Comparison of ENCODE assay signal across 8 cellular contexts in genomic region chr12:94644141-94644575, GRCh38. TPM values are rescaled to one million over a fixed set of nuclear protein-coding genes. Genes with fewer than 3 reads are reported as not detected.
DNase-seq lines count a peak whose midpoint lies in the region; ATAC-seq and TF ChIP-seq lines count a peak whose summit lies in the region.

No MANE protein-coding gene starts in this region.

- peak; percentile 41 for ATAC-seq in HG02642 (IDR thresholded peaks at IDR 0.05; ENCODE audit: poor library complexity, unreplicated experiment)
- peak; percentile 54 for ATAC-seq in T-helper 17 cell
- ATAC-seq in left ventricle myocardium superior, result peak; percentile 64
- no peak for ATAC-seq in thoracic aorta (ENCODE audit: insufficient number of reproducible peaks, low FRiP score, low read depth)

- peak overlapping the region; percentile 4 for H3K4me3 ChIP-seq in thoracic aorta

- TF ChIP-seq CTCF in thoracic aorta (IDR thresholded peaks at IDR 0.05), result no peak

- H3K27me3 Mint-ChIP-seq in T-helper 17 cell, result peaks cover 34% of the 10 kb centered on the region

- H3K4me3 Mint-ChIP-seq in T-helper 17 cell, result peak overlapping the region; percentile 75

- H3K9me3 ChIP-seq in T-helper 17 cell (ENCODE audit: control insufficient read depth, low read length, poor library complexity, severe bottlenecking), result no peaks in the 10 kb centered on the region
- no peaks in the 10 kb centered on the region for H3K9me3 ChIP-seq in thoracic aorta

- no peaks in the 10 kb centered on the region for H3K27me3 ChIP-seq in thoracic aorta (replicated peaks; ENCODE audit: insufficient read depth)

- intact Hi-C loops in left ventricle myocardium superior (cut with micrococcal nuclease), result no loop called here

- H3K27ac ChIP-seq in thoracic aorta, result peak overlapping the region in 1 of 2 donors; percentile 2

- peaks cover 2% of the 10 kb centered on the region for H3K36me3 Mint-ChIP-seq in T-helper 17 cell (ENCODE audit: low read depth)

- peaks cover 5 to 8% of the 10 kb centered on the region in 2 donors for H3K4me1 ChIP-seq in thoracic aorta (ENCODE audit: control insufficient read depth in 1 of 2, low read depth in 2 of 2)

- DNase-seq in EL (peak; percentile 62), T-helper 17 cell (no peak), left ventricle myocardium superior (peak; percentile 33), thoracic aorta (ENCODE audit: low spot score) (no peak), SK-N-DZ (ENCODE audit: low spot score) (no peak), cerebellar nuclear complex (lab: John Stamatoyannopoulos, UW) (no peak), H4 (ENCODE audit: low spot score) (no peak)

- peaks cover 32% of the 10 kb centered on the region for H3K4me1 Mint-ChIP-seq in T-helper 17 cell

- H3K36me3 ChIP-seq in thoracic aorta, result no peaks in the 10 kb centered on the region

- H3K27ac Mint-ChIP-seq in T-helper 17 cell, result peak overlapping the region; percentile 24

RNA-seq across cellular contexts. Expression of gene TMCC3, which starts 6.2 kb away (rescaled TPM):
- 1 to 10 TPM; 1.5 to 2.9 TPM for total RNA-seq in T-helper 17 cell
- total RNA-seq in left ventricle myocardium superior, result 2.2 TPM
- 10 to 100 TPM in 1 of 2 donors, 1 to 10 TPM in 1; 6.9 to 12.4 TPM for total RNA-seq in thoracic aorta
- polyA plus RNA-seq in SK-N-DZ (2014; cell fraction: cytosol; rRNA removed), result 0.02 and 0.05 TPM in 2 replicates
- not detected in 2 replicates for polyA plus RNA-seq in SK-N-DZ (2014; cell fraction: nucleus; rRNA removed)
- 0.43 and 0.84 TPM in 2 replicates for total RNA-seq in H4 (2014; rRNA removed; shearing (Covaris generic))

Comparison
In these comparisons a context has a peak if more than half of its experiments do, and no peak if none do; other contexts are left out.
1. DNase-seq: peak in EL (single experiment) and left ventricle myocardium superior (single experiment); none in T-helper 17 cell (0 of 3), thoracic aorta (single experiment), SK-N-DZ (single experiment), cerebellar nuclear complex (0 of 2) and H4 (single experiment).